ENCODE assay signal across 18 cellular contexts in genomic region chrX:69192603-69193002, GRCh38.
"Had no signal": no experiment of that assay in that cellular context is flagged by ENCODE, and none has a peak within 500 bp of the region (broad histone marks: within the 10 kb centered on the region; RNA-seq: fewer than 3 reads in every experiment).

No MANE protein-coding gene starts in this region.

- H3K27ac ChIP-seq: epithelial cell of prostate, esophagus muscularis mucosa, hepatocyte, neutrophil, psoas muscle, right lobe of liver, skin epidermis, suprapubic skin, thyroid gland, uterus had no signal

- H3K79me2 ChIP-seq: hepatocyte had no signal

- H3K4me2 ChIP-seq: hepatocyte had no signal

- H3K36me3 ChIP-seq: esophagus muscularis mucosa, neutrophil, right lobe of liver, suprapubic skin, thyroid gland, uterus had no signal

- H3K9me3 ChIP-seq: esophagus muscularis mucosa, mucosa of descending colon, neutrophil, psoas muscle, right lobe of liver, suprapubic skin, thyroid gland, uterus had no signal

- H3K27me3 ChIP-seq: hepatocyte, neutrophil, right lobe of liver, suprapubic skin, thyroid gland, uterus had no signal

- ATAC-seq: left lobe of liver; mucosa of descending colon; naive thymus-derived CD8-positive, alpha-beta T cell; psoas muscle; right lobe of liver; stimulated activated naive CD8-positive, alpha-beta T cell treated with anti-CD3 and anti-CD28 coated beads, Interleukin-15, Interleukin-2, amounts not matched to agents 100 U/mL and 50 U/mL, for 24 hours had no signal

- DNase-seq: effector memory CD4-positive, alpha-beta T cell; kidney glomerular epithelial cell; mucosa of descending colon; naive thymus-derived CD8-positive, alpha-beta T cell; psoas muscle; retina; right lobe of liver; stimulated activated naive CD8-positive, alpha-beta T cell treated with anti-CD3 and anti-CD28 coated beads, Interleukin-15, Interleukin-2, amounts not matched to agents 100 U/mL and 50 U/mL, for 24 hours; thyroid gland; uterus had no signal

- H3K4me3 ChIP-seq: esophagus muscularis mucosa, hepatocyte, mucosa of descending colon, psoas muscle, right lobe of liver, skin epidermis, suprapubic skin, thyroid gland, uterus had no signal

- FAIRE-seq: endometrium had no signal

- H2AFZ ChIP-seq: hepatocyte had no signal

- H3K4me1 ChIP-seq: esophagus muscularis mucosa, psoas muscle, right lobe of liver, suprapubic skin, thyroid gland, uterus had no signal
